ENCODE assay signal across 10 cellular contexts in the genomic region with DNA sequence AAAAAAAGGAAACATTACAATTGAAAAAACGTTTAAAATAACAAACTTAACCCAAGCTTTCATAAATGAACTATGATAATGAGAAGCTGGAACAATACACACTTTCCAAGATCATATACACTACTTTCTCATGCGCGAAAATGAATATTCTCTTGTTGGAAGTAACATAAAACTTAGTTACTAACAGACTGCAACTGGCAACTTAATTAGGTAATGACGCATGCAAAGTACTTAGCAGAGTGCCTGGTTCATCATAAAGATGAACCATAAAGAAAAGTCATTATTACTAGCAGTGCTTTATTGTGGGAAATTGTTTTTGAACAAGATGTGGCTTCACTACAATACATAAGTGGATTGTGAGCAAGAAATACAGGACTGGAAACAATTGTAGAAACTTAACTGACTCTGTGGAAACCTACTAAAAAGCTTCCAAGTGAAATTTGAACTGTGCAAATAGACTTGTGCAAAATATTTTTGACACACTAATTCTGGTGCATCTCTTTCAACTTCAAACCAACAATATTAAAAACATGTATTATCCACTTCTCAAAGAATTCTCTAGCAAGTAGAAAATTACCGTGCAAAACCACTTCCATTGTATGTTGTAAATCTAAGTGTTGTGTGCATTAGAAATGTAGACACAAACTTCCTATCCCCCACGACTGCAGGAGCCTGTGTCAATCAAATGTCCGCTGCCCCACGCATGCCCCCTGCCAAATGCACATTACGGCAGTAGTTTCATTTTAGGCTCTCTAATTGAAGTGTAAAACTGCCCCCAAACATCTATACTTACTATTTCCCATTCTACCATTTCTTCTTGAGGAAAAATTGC. TPM values are rescaled to one million over a fixed set of nuclear protein-coding genes. Genes with fewer than 3 reads are reported as not detected.
DNase-seq lines count a peak whose midpoint lies in the region; ATAC-seq and TF ChIP-seq lines count a peak whose summit lies in the region.
"Had no signal": no experiment of that assay in that cellular context is flagged by ENCODE, and none has a peak within 500 bp of the region (broad histone marks: within the 10 kb centered on the region; RNA-seq: fewer than 3 reads in every experiment).

No MANE protein-coding gene starts in this region.

- H3K27ac ChIP-seq in muscle layer of duodenum (ENCODE audit: low read length) = no peak overlapping the region

- peaks cover 8% of the 10 kb centered on the region for H3K27me3 ChIP-seq in muscle layer of duodenum (ENCODE audit: low read depth, low read length)

- no peak for DNase-seq in activated T-cell treated with anti-CD3 and anti-CD28 coated beads, Interleukin-2, amount 50 U/mL, for 72 hours
- DNase-seq in activated T-cell treated with anti-CD3 and anti-CD28 coated beads, Interleukin-2, amount 50 U/mL, for 4 hours = no peak
- DNase-seq in choroid plexus epithelial cell (ENCODE audit: low read depth) = peak; percentile 52
- DNase-seq in type B pancreatic cell (ENCODE audit: extremely low spot score, unreplicated experiment) = no peak
- no peak for DNase-seq in occipital lobe (lab: John Stamatoyannopoulos, UW)
- DNase-seq in activated gamma-delta T cell treated with Interleukin-2 at 50 U/mL for 16 hours = no peak
- DNase-seq: activated effector memory CD4-positive, alpha-beta T cell treated with anti-CD3 and anti-CD28 coated beads, Interleukin-2, amount 50 U/mL, for 16 hours; NCI-H1092 had no signal

- H3K36me3 ChIP-seq in muscle layer of duodenum (ENCODE audit: control insufficient read depth in 1 of 2, insufficient read depth in 2 of 2, low read length in 2 of 2) = no peaks in the 10 kb centered on the region

- no peaks in the 10 kb centered on the region for H3K9me3 Mint-ChIP-seq in activated T-cell treated with anti-CD3 and anti-CD28 coated beads, Interleukin-2, amount 50 U/mL, for 72 hours
- no peaks in the 10 kb centered on the region for H3K9me3 Mint-ChIP-seq in activated T-cell treated with anti-CD3 and anti-CD28 coated beads, Interleukin-2, amount 50 U/mL, for 4 hours
- no peaks in the 10 kb centered on the region for H3K9me3 Mint-ChIP-seq in type B pancreatic cell

- no peak overlapping the region for H3K27ac Mint-ChIP-seq in activated T-cell treated with anti-CD3 and anti-CD28 coated beads, Interleukin-2, amount 50 U/mL, for 72 hours
- peak overlapping the region; percentile 82 for H3K27ac Mint-ChIP-seq in type B pancreatic cell

- H3K27me3 Mint-ChIP-seq in activated T-cell treated with anti-CD3 and anti-CD28 coated beads, Interleukin-2, amount 50 U/mL, for 72 hours (ENCODE audit: low read depth) = peaks cover 80% of the 10 kb centered on the region
- peaks cover 59% of the 10 kb centered on the region for H3K27me3 Mint-ChIP-seq in activated T-cell treated with anti-CD3 and anti-CD28 coated beads, Interleukin-2, amount 50 U/mL, for 4 hours (ENCODE audit: low read depth)
- peaks cover 36% of the 10 kb centered on the region for H3K27me3 Mint-ChIP-seq in type B pancreatic cell

- no peaks in the 10 kb centered on the region for H3K36me3 Mint-ChIP-seq in activated T-cell treated with anti-CD3 and anti-CD28 coated beads, Interleukin-2, amount 50 U/mL, for 72 hours (ENCODE audit: insufficient read depth in 2 of 2)
- H3K36me3 Mint-ChIP-seq in activated T-cell treated with anti-CD3 and anti-CD28 coated beads, Interleukin-2, amount 50 U/mL, for 4 hours (ENCODE audit: insufficient read depth) = no peaks in the 10 kb centered on the region
- no peaks in the 10 kb centered on the region for H3K36me3 Mint-ChIP-seq in type B pancreatic cell

- TF ChIP-seq CTCF in choroid plexus epithelial cell (conservative IDR thresholded peaks at IDR 0.05; ENCODE audit: low read depth, low read length) = no peak
- TF ChIP-seq CTCF in type B pancreatic cell (conservative IDR thresholded peaks at IDR 0.05) = no peak

- peak overlapping the region; percentile 76 to 81 for H3K4me3 Mint-ChIP-seq in activated T-cell treated with anti-CD3 and anti-CD28 coated beads, Interleukin-2, amount 50 U/mL, for 72 hours
- no peak overlapping the region for H3K4me3 Mint-ChIP-seq in activated T-cell treated with anti-CD3 and anti-CD28 coated beads, Interleukin-2, amount 50 U/mL, for 4 hours
- H3K4me3 Mint-ChIP-seq in type B pancreatic cell = peak overlapping the region; percentile 91

- H3K4me1 ChIP-seq in muscle layer of duodenum (ENCODE audit: control insufficient read depth in 1 of 2, insufficient read depth in 2 of 2, low read length in 2 of 2) = peaks cover 0 to 23% of the 10 kb centered on the region in 2 donors

- peaks cover 13% of the 10 kb centered on the region for H3K4me1 Mint-ChIP-seq in activated T-cell treated with anti-CD3 and anti-CD28 coated beads, Interleukin-2, amount 50 U/mL, for 72 hours (ENCODE audit: low read depth)
- peaks cover 11% of the 10 kb centered on the region for H3K4me1 Mint-ChIP-seq in activated T-cell treated with anti-CD3 and anti-CD28 coated beads, Interleukin-2, amount 50 U/mL, for 4 hours (ENCODE audit: low read depth)
- H3K4me1 Mint-ChIP-seq in type B pancreatic cell (ENCODE audit: unreplicated experiment) = peaks cover 12% of the 10 kb centered on the region

- H3K9me3 ChIP-seq in muscle layer of duodenum (ENCODE audit: control insufficient read depth in 1 of 2, low read length in 2 of 2) = no peaks in the 10 kb centered on the region

- no peak for ATAC-seq in activated T-cell treated with anti-CD3 and anti-CD28 coated beads, Interleukin-2, amount 50 U/mL, for 72 hours (replicated peaks in 1 of 2)
- no peak for ATAC-seq in activated T-cell treated with anti-CD3 and anti-CD28 coated beads, Interleukin-2, amount 50 U/mL, for 4 hours
- ATAC-seq in HG03439 (IDR thresholded peaks at IDR 0.05; ENCODE audit: unreplicated experiment) = no peak

- peak overlapping the region; percentile 82 for H3K4me3 ChIP-seq in choroid plexus epithelial cell (ENCODE audit: low read depth, low read length)
- peak overlapping the region; percentile 88 to 91 for H3K4me3 ChIP-seq in muscle layer of duodenum (ENCODE audit: low read depth in 1 of 2, low read length in 2 of 2)

RNA-seq across cellular contexts. Expression of a gene that starts 2.0 kb away (rescaled TPM):
- total RNA-seq in activated T-cell treated with anti-CD3 and anti-CD28 coated beads, Interleukin-2, amount 50 U/mL, for 72 hours = 1 to 10 TPM; 1.3 to 1.8 TPM
- under 1 TPM; 0.16 to 0.33 (median 0.26) TPM for total RNA-seq in activated T-cell treated with anti-CD3 and anti-CD28 coated beads, Interleukin-2, amount 50 U/mL, for 4 hours
- total RNA-seq in type B pancreatic cell (ENCODE audit: low replicate concordance) (42.7 and 213 TPM in 2 replicates), occipital lobe (15.4 TPM)
